Comparison of ENCODE assay signal across 22 cellular contexts in genomic region chr6:4858194-4859028, GRCh38.
DNase-seq lines count a peak whose midpoint lies in the region; ATAC-seq and TF ChIP-seq lines count a peak whose summit lies in the region.
"Had no signal": no experiment of that assay in that cellular context is flagged by ENCODE, and none has a peak within 500 bp of the region (broad histone marks: within the 10 kb centered on the region; RNA-seq: fewer than 3 reads in every experiment).

No MANE protein-coding gene starts in this region.

- H3K4me1 ChIP-seq in esophagus (ENCODE audit: control insufficient read depth in 2 of 2, insufficient read depth in 2 of 2, low read length in 1 of 2) (peaks cover 0 to 13% of the 10 kb centered on the region in 2 donors), smooth muscle cell (ENCODE audit: low read depth) (no peaks in the 10 kb centered on the region)
- H3K4me1 ChIP-seq: BLaER1 had no signal

- no peak overlapping the region for H3K9ac ChIP-seq in smooth muscle cell (ENCODE audit: low read depth)
- H3K9ac ChIP-seq: BLaER1 had no signal

- H3K27ac ChIP-seq in RWPE1 (peak overlapping the region; percentile 47), esophagus (ENCODE audit: low read depth in 2 of 2, low read length in 1 of 2) (peak overlapping the region; percentile 25 to 66), smooth muscle cell (ENCODE audit: low read depth) (peak overlapping the region; percentile 57)
- H3K27ac ChIP-seq: BLaER1, sigmoid colon, uterus had no signal

- no peak overlapping the region for H3K4me2 ChIP-seq in smooth muscle cell
- H3K4me2 ChIP-seq: BLaER1 had no signal

- ATAC-seq in Right ventricle myocardium superior (ENCODE audit: poor library complexity) (peak; percentile 20), left cardiac atrium (no peak), HG03571 (IDR thresholded peaks at IDR 0.05; ENCODE audit: unreplicated experiment) (no peak), HG02623 (IDR thresholded peaks at IDR 0.05; ENCODE audit: unreplicated experiment) (no peak)

- WGBS in esophagus, 2 donors = 57 to 58% methylated on average over 9 of the region's 9 CpGs
- 90% methylated on average over 9 of the region's 9 CpGs for WGBS in smooth muscle cell (ENCODE audit: low lambda C conversion rate)

- CTCF ChIA-PET in RWPE1 (lab: Yijun Ruan, JAX) = interaction anchor here (1.5 kb wide), 1 partner anchor 9 kb away, joined by 6 read pairs; no protein-coding TSS in a partner anchor

- H3K36me3 ChIP-seq in esophagus (ENCODE audit: control insufficient read depth in 2 of 2, insufficient read depth in 2 of 2, low read length in 1 of 2) (no peaks in the 10 kb centered on the region), smooth muscle cell (ENCODE audit: low read depth) (no peaks in the 10 kb centered on the region)
- H3K36me3 ChIP-seq: MG63, sigmoid colon, uterus had no signal

- TF ChIP-seq CTCF in RWPE1 (conservative IDR thresholded peaks at IDR 0.05; ENCODE audit: low read depth) (no peak), smooth muscle cell (IDR thresholded peaks at IDR 0.05; ENCODE audit: borderline replicate concordance, insufficient read depth, poor library complexity, severe bottlenecking) (no peak)

- H3K9me3 ChIP-seq in esophagus (ENCODE audit: control insufficient read depth in 2 of 2, insufficient read depth in 1 of 2, low read depth in 1 of 2, low read length in 1 of 2) (no peaks in the 10 kb centered on the region), smooth muscle cell (replicated peaks; ENCODE audit: low read depth) (no peaks in the 10 kb centered on the region)
- H3K9me3 ChIP-seq: MG63, sigmoid colon, uterus had no signal

- H2AFZ ChIP-seq in smooth muscle cell (ENCODE audit: low read depth) = no peak overlapping the region

- H3F3A ChIP-seq in smooth muscle cell (ENCODE audit: low read depth) = peaks cover 10% of the 10 kb centered on the region

- POLR2A ChIA-PET in RWPE1 (lab: Yijun Ruan, JAX; ENCODE audit: low non-redundant PET) = no interaction called here

- intact Hi-C loops in Right ventricle myocardium superior (cut with DNase I) = no loop called here
- intact Hi-C loops in left cardiac atrium (cut with DNase I) = no loop called here

- H4K20me1 ChIP-seq in smooth muscle cell (ENCODE audit: low read depth) = peaks cover 99% of the 10 kb centered on the region

- no peak for DNase-seq in Right ventricle myocardium superior
- no peak for DNase-seq in left cardiac atrium
- DNase-seq in RWPE1 (ENCODE audit: low spot score) = no peak
- DNase-seq in smooth muscle cell (lab: John Stamatoyannopoulos, UW; ENCODE audit: unreplicated experiment) = no peak
- no peak for DNase-seq in hepatic stellate cell (ENCODE audit: low spot score)
- DNase-seq: activated CD4-positive, alpha-beta T cell treated with anti-CD3 and anti-CD28 coated beads for 48 hours; activated naive CD4-positive, alpha-beta T cell treated with Interleukin-2 at 50 U/mL for 16 hours; activated T-cell treated with anti-CD3 and anti-CD28 coated beads, Interleukin-2, amount 50 U/mL, for 48 hours; amygdala; cerebellar nuclear complex; effector memory CD4-positive, alpha-beta T cell; IMR-90; MG63; NCI-H187 treated with DMSO at 0.1 percent for 48 hours; NCI-H2227 treated with DMSO at 0.1 percent for 48 hours; sigmoid colon; stimulated activated CD8-positive, alpha-beta memory T cell treated with anti-CD3 and anti-CD28 coated beads, Interleukin-4, amount 100 ng/mL, for 48 hours; uterus had no signal

- no peaks in the 10 kb centered on the region for H3K27me3 ChIP-seq in esophagus (ENCODE audit: control insufficient read depth in 1 of 2, insufficient read depth in 2 of 2, low read length in 2 of 2)
- no peaks in the 10 kb centered on the region for H3K27me3 ChIP-seq in smooth muscle cell (ENCODE audit: low read depth)
- H3K27me3 ChIP-seq: BLaER1, MG63, sigmoid colon, uterus had no signal

- peaks cover 90% of the 10 kb centered on the region for H3K79me2 ChIP-seq in smooth muscle cell (ENCODE audit: low read depth)

- H3K4me3 ChIP-seq in esophagus (ENCODE audit: low read depth in 1 of 2, low read length in 2 of 2) (no peak overlapping the region), smooth muscle cell (no peak overlapping the region)
- H3K4me3 ChIP-seq: BLaER1, MG63, sigmoid colon, uterus had no signal
